In genomic region chr10:26755443-26755903, GRCh38 we compare ENCODE assay signal across 8 cellular contexts. TPM values are rescaled to one million over a fixed set of nuclear protein-coding genes. Genes with fewer than 3 reads are reported as not detected.
DNase-seq lines count a peak whose midpoint lies in the region; ATAC-seq and TF ChIP-seq lines count a peak whose summit lies in the region.

No MANE protein-coding gene starts in this region.

- TF ChIP-seq CTCF in lower lobe of right lung (IDR thresholded peaks at IDR 0.05): no peak
- TF ChIP-seq CTCF in esophagus muscularis mucosa (IDR thresholded peaks at IDR 0.05): no peak

- H3K27ac ChIP-seq in lower lobe of right lung (no peak overlapping the region), esophagus muscularis mucosa (replicated peaks in 1 of 4) (no peak overlapping the region)

- DNase-seq in NOMO-1 treated with dmso at 0.1 percent for 144 hours (lab: John Stamatoyannopoulos, UW; ENCODE audit: unreplicated experiment) (peak; percentile 2), fibroblast of gingiva (ENCODE audit: low read depth) (peak; percentile 9), lower lobe of right lung (no peak), KG1 (lab: John Stamatoyannopoulos, UW) (no peak), esophagus muscularis mucosa (ENCODE audit: extremely low spot score) (no peak), HK-2 (ENCODE audit: unreplicated experiment) (no peak)

- WGBS in esophagus muscularis mucosa: 87% methylated on average over 4 of the region's 4 CpGs

- H3K27me3 ChIP-seq in lower lobe of right lung (ENCODE audit: low read depth): no peaks in the 10 kb centered on the region
- H3K27me3 ChIP-seq in esophagus muscularis mucosa: no peaks in the 10 kb centered on the region

- no peak for TF ChIP-seq POLR2A in esophagus muscularis mucosa (IDR thresholded peaks at IDR 0.05; ENCODE audit: low read depth)

- ATAC-seq in GM18873 (IDR thresholded peaks at IDR 0.05; ENCODE audit: low FRiP score, unreplicated experiment) (peak; percentile 92), HG02798 (IDR thresholded peaks at IDR 0.05; ENCODE audit: poor library complexity, unreplicated experiment) (peak; percentile 97), lower lobe of right lung (no peak)

- intact Hi-C loops in lower lobe of right lung (cut with DNase I) (no loop called here), esophagus muscularis mucosa (cut with DNase I) (no loop called here)

- H3K9me3 ChIP-seq in lower lobe of right lung (no peaks in the 10 kb centered on the region), esophagus muscularis mucosa (no peaks in the 10 kb centered on the region)

- H3K4me3 ChIP-seq in lower lobe of right lung (no peak overlapping the region), esophagus muscularis mucosa (no peak overlapping the region)

- H3K4me1 ChIP-seq in lower lobe of right lung: no peaks in the 10 kb centered on the region
- H3K4me1 ChIP-seq in esophagus muscularis mucosa: no peaks in the 10 kb centered on the region

- no peak for TF ChIP-seq EP300 in esophagus muscularis mucosa (IDR thresholded peaks at IDR 0.05)

- H3K36me3 ChIP-seq in lower lobe of right lung: peaks cover 25% of the 10 kb centered on the region
- H3K36me3 ChIP-seq in esophagus muscularis mucosa: peaks cover 6 to 33% (median 18%) of the 10 kb centered on the region in 4 donors

RNA-seq across cellular contexts. Expression of gene PDSS1, which starts 58.0 kb away (rescaled TPM):
- total RNA-seq in lower lobe of right lung (6.4 TPM), esophagus muscularis mucosa (1 to 10 TPM; 1.7 to 5.0 (median 3.3) TPM)

Comparison
In these comparisons a context has a peak if more than half of its experiments do, and no peak if none do; other contexts are left out.
1. ATAC-seq: peak in GM18873 (single experiment) and HG02798 (single experiment); none in lower lobe of right lung (0 of 2).
2. DNase-seq: peak in NOMO-1 treated with dmso at 0.1 percent for 144 hours (single experiment) and fibroblast of gingiva (single experiment); none in lower lobe of right lung (single experiment), KG1 (single experiment), esophagus muscularis mucosa (single experiment) and HK-2 (single experiment).